ENCODE assay signal across 23 cellular contexts in genomic region chr4:184902550-184902949, GRCh38.
"Had no signal": no experiment of that assay in that cellular context is flagged by ENCODE, and none has a peak within 500 bp of the region (broad histone marks: within the 10 kb centered on the region; RNA-seq: fewer than 3 reads in every experiment).

No MANE protein-coding gene starts in this region.

- DNase-seq: dermis blood vessel endothelial cell; dorsolateral prefrontal cortex; effector CD4-positive, alpha-beta T cell; effector memory CD4-positive, alpha-beta T cell; esophagus squamous epithelium; foreskin fibroblast; foreskin melanocyte; gastrocnemius medialis; glutamatergic neuron; head of caudate nucleus; heart right ventricle; hippocampal formation; left cardiac atrium; left ventricle myocardium inferior; lower lobe of right lung; mesenchymal stem cell; mucosa of descending colon; naive B cell had no signal

- H3K27me3 ChIP-seq: dorsolateral prefrontal cortex, gastrocnemius medialis, heart right ventricle had no signal

- ATAC-seq: gastrocnemius medialis, heart right ventricle, left cardiac atrium, lower lobe of right lung, mucosa of descending colon had no signal

- H3K36me3 ChIP-seq: esophagus squamous epithelium, gastrocnemius medialis, heart right ventricle, left ventricle myocardium inferior, lower lobe of right lung had no signal

- H3K27ac ChIP-seq: coronary artery, dorsolateral prefrontal cortex, esophagus squamous epithelium, gastrocnemius medialis, heart right ventricle, left ventricle myocardium inferior, lower lobe of right lung had no signal

- H3K4me3 ChIP-seq: coronary artery, dorsolateral prefrontal cortex, esophagus squamous epithelium, gastrocnemius medialis, heart right ventricle, left ventricle myocardium inferior, lower lobe of right lung, mucosa of descending colon had no signal

- FAIRE-seq: colon, endothelial cell of umbilical vein, islet of Langerhans, keratinocyte had no signal

- H3K9me3 ChIP-seq: esophagus squamous epithelium, gastrocnemius medialis, heart right ventricle, left ventricle myocardium inferior, lower lobe of right lung, mucosa of descending colon had no signal
